8 cellular contexts compared by ENCODE assay signal in the genomic region with DNA sequence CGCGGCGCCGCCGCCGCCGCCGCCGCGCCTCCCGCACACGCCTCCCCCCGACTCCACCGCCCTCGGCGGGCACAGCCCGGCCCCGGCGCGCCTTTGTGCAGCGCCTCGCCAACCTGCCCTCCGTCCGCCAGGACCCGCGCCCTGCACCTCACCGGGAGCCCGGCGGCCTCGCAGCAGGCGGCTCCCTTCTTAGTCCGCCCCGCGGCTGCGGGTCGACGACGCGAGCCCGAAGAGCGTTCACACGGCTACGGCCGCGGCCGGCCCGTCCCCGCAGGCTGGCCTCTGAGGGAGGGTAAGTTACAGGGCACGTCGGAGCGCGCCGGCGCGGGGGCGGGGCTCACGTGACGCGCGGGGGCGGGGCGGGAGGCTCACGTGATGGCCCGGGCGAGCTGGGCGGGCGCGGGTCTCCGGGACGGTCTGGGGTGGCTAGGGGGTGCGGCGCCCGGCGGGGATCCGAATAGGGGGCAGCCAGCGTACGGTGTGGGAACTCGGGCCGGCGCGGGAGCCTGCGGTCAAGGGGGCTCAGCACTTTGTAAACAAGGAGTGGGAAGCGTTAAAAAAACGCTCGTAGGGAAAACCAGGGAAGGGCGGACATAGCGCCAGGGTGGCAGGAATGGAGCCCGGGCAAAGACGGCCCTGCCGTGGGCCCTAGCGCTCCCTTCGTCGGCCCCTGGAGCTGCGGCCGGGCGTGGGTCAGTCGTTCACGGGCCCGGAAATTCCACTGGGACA. TPM values are rescaled to one million over a fixed set of nuclear protein-coding genes. Genes with fewer than 3 reads are reported as not detected.
DNase-seq lines count a peak whose midpoint lies in the region; ATAC-seq, FAIRE-seq and TF ChIP-seq lines count a peak whose summit lies in the region.

A gene with protein sequence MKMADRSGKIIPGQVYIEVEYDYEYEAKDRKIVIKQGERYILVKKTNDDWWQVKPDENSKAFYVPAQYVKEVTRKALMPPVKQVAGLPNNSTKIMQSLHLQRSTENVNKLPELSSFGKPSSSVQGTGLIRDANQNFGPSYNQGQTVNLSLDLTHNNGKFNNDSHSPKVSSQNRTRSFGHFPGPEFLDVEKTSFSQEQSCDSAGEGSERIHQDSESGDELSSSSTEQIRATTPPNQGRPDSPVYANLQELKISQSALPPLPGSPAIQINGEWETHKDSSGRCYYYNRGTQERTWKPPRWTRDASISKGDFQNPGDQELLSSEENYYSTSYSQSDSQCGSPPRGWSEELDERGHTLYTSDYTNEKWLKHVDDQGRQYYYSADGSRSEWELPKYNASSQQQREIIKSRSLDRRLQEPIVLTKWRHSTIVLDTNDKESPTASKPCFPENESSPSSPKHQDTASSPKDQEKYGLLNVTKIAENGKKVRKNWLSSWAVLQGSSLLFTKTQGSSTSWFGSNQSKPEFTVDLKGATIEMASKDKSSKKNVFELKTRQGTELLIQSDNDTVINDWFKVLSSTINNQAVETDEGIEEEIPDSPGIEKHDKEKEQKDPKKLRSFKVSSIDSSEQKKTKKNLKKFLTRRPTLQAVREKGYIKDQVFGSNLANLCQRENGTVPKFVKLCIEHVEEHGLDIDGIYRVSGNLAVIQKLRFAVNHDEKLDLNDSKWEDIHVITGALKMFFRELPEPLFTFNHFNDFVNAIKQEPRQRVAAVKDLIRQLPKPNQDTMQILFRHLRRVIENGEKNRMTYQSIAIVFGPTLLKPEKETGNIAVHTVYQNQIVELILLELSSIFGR (minus strand): TSS at position 301 of the 729 bp plus-strand sequence. CDS start 19,976 bp downstream, outside the sequence.

- H3K36me3 Mint-ChIP-seq in CD14-positive monocyte = no peaks in the 10 kb centered on the region

- no peak for TF ChIP-seq CTCF in CD14-positive monocyte (IDR thresholded peaks at IDR 0.05)

- H3K9me3 Mint-ChIP-seq in CD14-positive monocyte = peaks cover 0 to 2% (median 0%) of the 10 kb centered on the region in 7 donors

- DNase-seq in CD14-positive monocyte (ENCODE audit: low spot score) (peak; percentile 83), GM19239 (ENCODE audit: insufficient read length, low spot score) (peak; percentile 66), NOMO-1 treated with DMSO at 0.1 percent for 48 hours (lab: John Stamatoyannopoulos, UW; ENCODE audit: unreplicated experiment) (peak; percentile 63), activated T-cell treated with anti-CD3 and anti-CD28 coated beads for 24 hours (ENCODE audit: low read depth) (peak; percentile 78), epidermal melanocyte (ENCODE audit: insufficient read length, low spot score) (peak; percentile 35), middle frontal gyrus (ENCODE audit: extremely low spot score, low spot score) (peak; percentile 36)
- DNase-seq in stimulated activated CD8-positive, alpha-beta memory T cell treated with anti-CD3 and anti-CD28 coated beads, Interleukin-15, amount 100 ng/mL, for 48 hours (ENCODE audit: low read depth in 2 of 2) = peak; percentile 65 to 71

- FAIRE-seq in GM19239 (lab: Jason Lieb, UNC) = peak; percentile 47

- intact Hi-C loops in CD14-positive monocyte (cut with micrococcal nuclease) = loop anchor here (1.0 to 5.0 kb wide), 4 partner anchors 34 to 79 kb away; no protein-coding TSS in a partner anchor

- H3K4me1 Mint-ChIP-seq in CD14-positive monocyte = peaks cover 35% of the 10 kb centered on the region

- peak; percentile 77 for ATAC-seq in HG03439 (IDR thresholded peaks at IDR 0.05; ENCODE audit: unreplicated experiment)

- peaks cover 0 to 8% (median 4%) of the 10 kb centered on the region in 3 donors for H3K27me3 Mint-ChIP-seq in CD14-positive monocyte (ENCODE audit: low read depth in 3 of 3)

- peak within 1 kb of the TSS; percentile 86 to 93 (median 92) for H3K27ac Mint-ChIP-seq in CD14-positive monocyte

- H3K4me3 Mint-ChIP-seq in CD14-positive monocyte = peak within 1 kb of the TSS; percentile 91 to 95

RNA-seq across cellular contexts. Expression of the gene that starts here (rescaled TPM):
- 1 to 10 TPM; 3.2 to 4.7 TPM for polyA plus RNA-seq in CD14-positive monocyte

Comparison
In these comparisons a context has a peak if more than half of its experiments do, and no peak if none do; other contexts are left out.
1. Peak in every context shown above with its lines: DNase-seq and ATAC-seq.